In the genomic region with DNA sequence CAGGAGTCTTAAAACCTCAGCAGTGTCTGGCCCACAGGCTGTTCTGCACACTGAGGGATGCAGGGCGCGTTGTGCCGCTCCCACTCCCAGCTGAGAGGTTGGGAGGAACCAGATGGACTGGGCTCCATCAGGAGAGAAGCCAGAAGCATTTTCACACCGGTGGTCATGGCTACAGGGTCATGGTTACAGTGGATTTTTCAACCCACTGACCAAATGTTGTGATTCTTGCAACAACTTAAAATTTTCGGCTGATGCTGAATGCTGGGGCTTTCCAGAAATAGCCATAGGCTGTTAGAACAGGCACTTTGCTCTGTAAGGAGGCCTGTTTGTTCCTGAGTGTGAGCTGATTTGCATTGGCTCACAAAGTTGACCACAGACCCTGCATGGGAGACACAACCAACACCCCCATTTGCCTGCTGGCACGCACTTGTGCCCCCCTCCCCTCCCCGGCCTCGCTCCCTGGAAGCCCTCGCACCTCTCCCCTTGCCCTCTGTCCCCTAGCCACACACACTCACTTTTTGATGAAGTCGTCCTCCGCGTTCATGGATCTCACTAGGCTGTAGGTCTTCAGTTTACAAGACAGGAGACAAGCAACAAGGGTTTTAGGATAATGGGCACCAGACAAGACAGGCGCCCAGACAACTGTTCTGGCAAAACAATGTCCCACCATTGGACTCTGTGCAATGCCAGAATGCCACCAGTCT, we compare ENCODE assay signal across 8 cellular contexts. TPM values are rescaled to one million over a fixed set of nuclear protein-coding genes. Genes with fewer than 3 reads are reported as not detected.
DNase-seq lines count a peak whose midpoint lies in the region; ATAC-seq and TF ChIP-seq lines count a peak whose summit lies in the region.

No MANE protein-coding gene starts in this region.

- H3K27me3 ChIP-seq in right cardiac atrium (ENCODE audit: control insufficient read depth, insufficient read depth) (no peaks in the 10 kb centered on the region), heart right ventricle (no peaks in the 10 kb centered on the region), Panc1 (ENCODE audit: control insufficient read depth, insufficient read depth, low read length) (no peaks in the 10 kb centered on the region), transverse colon (no peaks in the 10 kb centered on the region), Karpas-422 (ENCODE audit: low read length) (no peaks in the 10 kb centered on the region)

- no peak for ATAC-seq in right cardiac atrium
- no peak for ATAC-seq in heart right ventricle
- no peak for ATAC-seq in Panc1

- no TSS peak for BruUV-seq in Panc1 (replicated peaks; lab: Mats Ljungman, UMichigan)

- in situ Hi-C loops in Panc1 (cut with HindIII; ENCODE audit: low pct_unique_long_range_greater_than_20kb, low sequenced_read_pairs) (no loop called here), transverse colon (cut with MboI; ENCODE audit: low pct_ligation_motif_present in 1 of 4, low pct_unique_long_range_greater_than_20kb in 1 of 4, low sequenced_read_pairs in 3 of 4) (loop anchor here in 1 of 4 donors (25.0 kb wide), 1 partner anchor 287 kb away; a partner anchor contains a TSS)

- WGBS in right cardiac atrium = 66% methylated on average over 13 of the region's 13 CpGs
- 72 to 75% methylated on average over 13 of the region's 13 CpGs for WGBS in heart right ventricle, 2 donors
- 65% methylated on average over 13 of the region's 13 CpGs; no CpG with 5 or more reads in 1 of the 2 donors for WGBS in transverse colon (ENCODE audit: low coverage in 1 of 2), 2 donors

- CTCF ChIA-PET in Panc1 (lab: Charles Lee) = no interaction called here

- no peaks in the 10 kb centered on the region for H3K79me2 ChIP-seq in Karpas-422 (ENCODE audit: low read length)

- peaks cover 29% of the 10 kb centered on the region for H3K4me1 ChIP-seq in right cardiac atrium (ENCODE audit: control insufficient read depth, insufficient read depth, low read length)
- peaks cover 13 to 88% (median 75%) of the 10 kb centered on the region in 9 donors for H3K4me1 ChIP-seq in heart right ventricle
- peaks cover 70% of the 10 kb centered on the region for H3K4me1 ChIP-seq in Panc1 (ENCODE audit: control insufficient read depth, insufficient read depth, low read length)
- peaks cover 17 to 66% (median 48%) of the 10 kb centered on the region in 4 donors for H3K4me1 ChIP-seq in transverse colon
- H3K4me1 ChIP-seq in Karpas-422 (ENCODE audit: low read length) = peaks cover 76% of the 10 kb centered on the region

- TF ChIP-seq CTCF in heart right ventricle (IDR thresholded peaks at IDR 0.05) (no peak), Panc1 (IDR thresholded peaks at IDR 0.05) (no peak), transverse colon (IDR thresholded peaks at IDR 0.05) (no peak)

- intact Hi-C loops in right cardiac atrium (cut with DNase I) (no loop called here), heart right ventricle (cut with DNase I) (no loop called here), Panc1 (cut with micrococcal nuclease; ENCODE audit: unreplicated experiment) (no loop called here), transverse colon (cut with DNase I; ENCODE audit: low total_unique reads) (loop anchor here (1.0 kb wide), 1 partner anchor 29 kb away; no protein-coding TSS in a partner anchor)

- H3K9ac ChIP-seq in Karpas-422 (ENCODE audit: low read length) = no peak overlapping the region

- no peak for TF ChIP-seq EP300 in transverse colon (IDR thresholded peaks at IDR 0.05; ENCODE audit: low read depth)

- DNase-seq in right cardiac atrium (no peak), heart right ventricle (no peak), Panc1 (ENCODE audit: low read depth, low spot score) (no peak), fibroblast of peridontal ligament (ENCODE audit: extremely low read depth) (peak; percentile 19), transverse colon (peak; percentile 53), NCI-H128 (lab: John Stamatoyannopoulos, UW; ENCODE audit: unreplicated experiment) (no peak), Karpas-422 (no peak), NCI-H2081 treated with DMSO at 0.1 percent for 48 hours (lab: John Stamatoyannopoulos, UW) (no peak)

- H3K9me3 ChIP-seq in right cardiac atrium (ENCODE audit: control insufficient read depth, low read length) = no peaks in the 10 kb centered on the region
- no peaks in the 10 kb centered on the region for H3K9me3 ChIP-seq in heart right ventricle
- no peaks in the 10 kb centered on the region for H3K9me3 ChIP-seq in Panc1 (ENCODE audit: control insufficient read depth, insufficient read depth, low read depth, low read length)
- no peaks in the 10 kb centered on the region for H3K9me3 ChIP-seq in transverse colon
- H3K9me3 ChIP-seq in Karpas-422 (ENCODE audit: low read length) = no peaks in the 10 kb centered on the region

- H4K20me1 ChIP-seq in Karpas-422 (ENCODE audit: insufficient read depth, low read depth, low read length) = peaks cover 69% of the 10 kb centered on the region

- no peak for TF ChIP-seq POLR2A in transverse colon (IDR thresholded peaks at IDR 0.05)

- H3K36me3 ChIP-seq in heart right ventricle (no peaks in the 10 kb centered on the region), Panc1 (ENCODE audit: control insufficient read depth, insufficient read depth, low read length) (no peaks in the 10 kb centered on the region; the same call in 1 of the 2 replicates), transverse colon (no peaks in the 10 kb centered on the region), Karpas-422 (ENCODE audit: insufficient read depth, low read length) (no peaks in the 10 kb centered on the region)

- no peak overlapping the region for H2AFZ ChIP-seq in Karpas-422 (ENCODE audit: low read length)

- H3K27ac ChIP-seq in right cardiac atrium (ENCODE audit: low read length) (peak overlapping the region; percentile 76), heart right ventricle (peak overlapping the region in 3 of 10 donors; percentile 6 to 48 (median 36)), Panc1 (ENCODE audit: low read length) (peak overlapping the region; percentile 49), transverse colon (peak overlapping the region; percentile 90 to 95 (median 92)), Karpas-422 (ENCODE audit: low read length) (no peak overlapping the region)

- H3K4me3 ChIP-seq in right cardiac atrium (ENCODE audit: low read length) = no peak overlapping the region
- H3K4me3 ChIP-seq in heart right ventricle = no peak overlapping the region
- H3K4me3 ChIP-seq in Panc1 (ENCODE audit: low read depth in 2 of 2, low read length in 2 of 2) = peak overlapping the region in 1 of 2 experiments; percentile 17; a peak in 1 of 4 replicates
- H3K4me3 ChIP-seq in transverse colon = no peak overlapping the region
- H3K4me3 ChIP-seq in Karpas-422 (ENCODE audit: low read length) = no peak overlapping the region

- POLR2A ChIA-PET in Panc1 (lab: Charles Lee) = no interaction called here

- H3K9me2 ChIP-seq in Karpas-422 (replicated peaks; ENCODE audit: insufficient read depth, low read length) = no peaks in the 10 kb centered on the region

- no peak overlapping the region for H3K4me2 ChIP-seq in Karpas-422 (ENCODE audit: low read depth, low read length, poor library complexity, severe bottlenecking)

RNA-seq across cellular contexts. Expression of a gene that starts 3.4 kb away (rescaled TPM):
- total RNA-seq in right cardiac atrium (10 to 100 TPM; 24.5 to 42.9 (median 38.7) TPM), heart right ventricle (10 to 100 TPM; 28.0 to 61.0 (median 34.9) TPM), Panc1 (2021; ENCODE audit: unreplicated experiment) (51.8 TPM), transverse colon (10 to 100 TPM; 19.7 to 62.1 (median 26.6) TPM)
- polyA plus RNA-seq in right cardiac atrium (15.3 TPM), heart right ventricle (10 to 100 TPM; 18.9 to 26.9 TPM)
- 23.0 TPM for polyA plus RNA-seq in Panc1 (2012; ENCODE audit: insufficient read length)
- 4.9 and 10.8 TPM in 2 replicates for total RNA-seq in Karpas-422 (2014; rRNA removed; shearing (Covaris generic); ENCODE audit: low replicate concordance)

Comparison
In these comparisons a context has a peak if more than half of its experiments do, and no peak if none do; other contexts are left out.
1. DNase-seq: peak in fibroblast of peridontal ligament (single experiment) and transverse colon (single experiment); none in right cardiac atrium (0 of 3), heart right ventricle (0 of 2), Panc1 (single experiment), NCI-H128 (single experiment), Karpas-422 (single experiment) and NCI-H2081 treated with DMSO at 0.1 percent for 48 hours (single experiment).